ENCODE assay signal across 8 cellular contexts in genomic region chr5:151770383-151771258, GRCh38. TPM values are rescaled to one million over a fixed set of nuclear protein-coding genes. Genes with fewer than 3 reads are reported as not detected.
DNase-seq lines count a peak whose midpoint lies in the region; ATAC-seq and TF ChIP-seq lines count a peak whose summit lies in the region.

No MANE protein-coding gene starts in this region.

- no peaks in the 10 kb centered on the region for H3K9me3 Mint-ChIP-seq in CD8-positive, alpha-beta T cell

- peaks cover 33% of the 10 kb centered on the region for H3K4me1 ChIP-seq in CD8-positive, alpha-beta T cell (ENCODE audit: insufficient read depth, low read length)
- no peaks in the 10 kb centered on the region for H3K4me1 ChIP-seq in right cardiac atrium (ENCODE audit: control insufficient read depth, insufficient read depth, low read length)
- peaks cover 23% of the 10 kb centered on the region for H3K4me1 ChIP-seq in rectal smooth muscle tissue (ENCODE audit: control insufficient read depth, insufficient read depth, low read length)

- WGBS in right cardiac atrium, result 5% methylated on average over 75 of the region's 75 CpGs

- H3K36me3 Mint-ChIP-seq in CD8-positive, alpha-beta T cell, result peaks cover 9% of the 10 kb centered on the region

- H3K27me3 ChIP-seq in CD8-positive, alpha-beta T cell (ENCODE audit: insufficient read depth, low read length), result no peaks in the 10 kb centered on the region
- H3K27me3 ChIP-seq in right cardiac atrium (ENCODE audit: control insufficient read depth, insufficient read depth) (no peaks in the 10 kb centered on the region), rectal smooth muscle tissue (ENCODE audit: control insufficient read depth, insufficient read depth, low read length) (no peaks in the 10 kb centered on the region)

- intact Hi-C loops in CD8-positive, alpha-beta T cell (cut with DNase I, micrococcal nuclease), result loop anchor here (1.0 to 10.0 kb wide), 10 partner anchors 11 to 1013 kb away; partner anchors contain the start of genes GM2A (in 2 of the 2), ANXA6 (in 1 of the 2), ATOX1 (in 1 of the 2) and DCTN4 (in 1 of the 2)
- intact Hi-C loops in right cardiac atrium (cut with DNase I), result no loop called here

- no peaks in the 10 kb centered on the region for H3K27me3 Mint-ChIP-seq in CD8-positive, alpha-beta T cell (ENCODE audit: low read depth)

- no peak for TF ChIP-seq CTCF in CD8-positive, alpha-beta T cell (IDR thresholded peaks at IDR 0.05)

- no peak overlapping the region for H3K27ac Mint-ChIP-seq in CD8-positive, alpha-beta T cell

- POLR2A ChIA-PET in CD8-positive, alpha-beta T cell (lab: Charles Lee), result interaction anchor here (0.9 to 6.1 kb wide), 19 partner anchors 7 to 1070 kb away, joined by 3 to 87 read pairs (median 4); partner anchors contain the start of genes ATOX1, DCTN4, RBM22 and SLC36A1

- no peaks in the 10 kb centered on the region for H3K36me3 ChIP-seq in CD8-positive, alpha-beta T cell (ENCODE audit: insufficient read depth, low read length)
- H3K36me3 ChIP-seq in rectal smooth muscle tissue (ENCODE audit: control insufficient read depth, insufficient read depth, low read length), result no peaks in the 10 kb centered on the region

- ATAC-seq in CD8-positive, alpha-beta T cell, result peak; percentile 4
- ATAC-seq in GM18873 (IDR thresholded peaks at IDR 0.05; ENCODE audit: low FRiP score, unreplicated experiment) (peak; percentile 26), HG03097 (IDR thresholded peaks at IDR 0.05; ENCODE audit: low FRiP score, unreplicated experiment) (peak; percentile 26), right cardiac atrium (peak; percentile 57 to 60)

- peak overlapping the region; percentile 84 for H3K27ac ChIP-seq in CD8-positive, alpha-beta T cell (ENCODE audit: low read depth, low read length)
- H3K27ac ChIP-seq in right cardiac atrium (ENCODE audit: low read length) (peak overlapping the region; percentile 98), rectal smooth muscle tissue (ENCODE audit: low read depth, low read length) (peak overlapping the region; percentile 95)

- H3K4me3 ChIP-seq in CD8-positive, alpha-beta T cell (ENCODE audit: low read depth, low read length), result peak overlapping the region; percentile 64
- H3K4me3 ChIP-seq in right cardiac atrium (ENCODE audit: low read length), result peak overlapping the region; percentile 64
- H3K4me3 ChIP-seq in rectal smooth muscle tissue (ENCODE audit: low read length), result peak overlapping the region; percentile 79

- peak overlapping the region; percentile 89 for H3K9ac ChIP-seq in rectal smooth muscle tissue (ENCODE audit: low read length)

- peaks cover 36% of the 10 kb centered on the region for H3K4me1 Mint-ChIP-seq in CD8-positive, alpha-beta T cell (ENCODE audit: low read depth)

- no peaks in the 10 kb centered on the region for H3K9me3 ChIP-seq in CD8-positive, alpha-beta T cell (ENCODE audit: low read length)
- H3K9me3 ChIP-seq in right cardiac atrium (ENCODE audit: control insufficient read depth, low read length), result no peaks in the 10 kb centered on the region

- peak in 2 of 7 experiments; percentile 32 to 56 for DNase-seq in CD8-positive, alpha-beta T cell
- DNase-seq in NCI-H526 (lab: John Stamatoyannopoulos, UW), result peak; percentile 55 to 75
- DNase-seq in anterior cingulate cortex (lab: John Stamatoyannopoulos, UW), result peak in 57 of 58 donors; percentile 30 to 83 (median 72)
- peak; percentile 87 to 94 (median 93) for DNase-seq in right cardiac atrium
- DNase-seq in KG1 (lab: John Stamatoyannopoulos, UW), result no peak

- H3K4me3 Mint-ChIP-seq in CD8-positive, alpha-beta T cell, result peak overlapping the region; percentile 71

- CTCF ChIA-PET in CD8-positive, alpha-beta T cell (lab: Charles Lee), result interaction anchor here (0.6 to 2.6 kb wide), 9 partner anchors 10 to 324 kb away, joined by 3 to 14 read pairs (median 4); partner anchors contain the start of gene SLC36A1

RNA-seq across cellular contexts. Expression of gene G3BP1, which starts 1.1 kb away (rescaled TPM):
- total RNA-seq in CD8-positive, alpha-beta T cell, result 10 to 100 TPM; 89.1 to 91.1 TPM
- total RNA-seq in right cardiac atrium, result 100 to 1,000 TPM in 3 of 4 donors, 10 to 100 TPM in 1; 94.8 to 121 (median 112) TPM
- 25.5 TPM for polyA plus RNA-seq in right cardiac atrium

RNA-seq across cellular contexts. Expression of gene ATOX1, which starts 12.2 kb away (rescaled TPM):
- total RNA-seq in CD8-positive, alpha-beta T cell, result 10 to 100 TPM; 12.6 to 13.2 TPM
- total RNA-seq in right cardiac atrium, result 10 to 100 TPM; 61.0 to 80.3 (median 75.1) TPM
- polyA plus RNA-seq in right cardiac atrium, result 135 TPM

Comparison
In these comparisons a context has a peak if more than half of its experiments do, and no peak if none do; other contexts are left out.
1. ATAC-seq: peak in every context shown above with its lines; median percentile 58 in right cardiac atrium; 26 in GM18873; 26 in HG03097; 4 in CD8-positive, alpha-beta T cell.
2. RNA of gene ATOX1, which starts 12.2 kb away (total RNA-seq): 61.0 to 80.3 TPM in right cardiac atrium; 12.6 to 13.2 TPM in CD8-positive, alpha-beta T cell; every median in the first group is over 4 times any median in the second.
3. intact Hi-C loops: an anchor here in CD8-positive, alpha-beta T cell (1.0 to 10.0 kb wide); none called in right cardiac atrium.
4. Peak in every context shown above with its lines, with median percentiles within 50 percentile points of each other: H3K27ac ChIP-seq and H3K4me3 ChIP-seq.